ENCODE assay signal across 8 cellular contexts in the genomic region with DNA sequence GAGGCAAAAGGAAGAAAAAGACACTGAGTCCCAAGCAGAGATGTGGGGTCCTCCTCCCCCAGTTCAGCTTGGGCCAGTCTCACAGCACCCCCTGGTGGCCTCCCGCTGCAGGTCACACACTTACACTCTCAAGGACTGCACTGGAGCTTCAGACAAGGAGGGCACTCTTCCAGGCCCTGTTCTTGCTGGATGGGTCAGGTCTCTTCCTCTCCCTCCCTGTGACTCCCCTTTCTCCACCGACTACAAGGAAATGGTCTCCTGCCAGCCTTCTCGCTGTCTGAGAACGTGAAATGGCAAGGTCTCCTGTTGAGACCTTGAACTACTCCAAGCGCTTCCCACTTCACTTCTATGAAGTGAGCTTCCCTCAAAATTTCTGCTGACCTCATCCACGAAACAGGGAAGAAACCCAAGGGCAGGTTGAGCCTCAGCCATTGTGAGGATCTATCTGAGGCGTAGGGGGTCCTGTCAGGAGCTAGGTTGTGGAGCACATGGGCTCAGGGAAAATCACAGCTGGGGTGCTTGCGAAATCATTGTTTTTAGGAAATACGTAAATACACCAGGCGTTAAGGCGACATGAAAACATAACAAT. TPM values are rescaled to one million over a fixed set of nuclear protein-coding genes. Genes with fewer than 3 reads are reported as not detected.
A peak's percentile ranks its signal among the peaks of the same experiment; 100 is the strongest.
DNase-seq lines count a peak whose midpoint lies in the region; ATAC-seq and TF ChIP-seq lines count a peak whose summit lies in the region.

No MANE protein-coding gene starts in this region.

- intact Hi-C loops in CD8-positive, alpha-beta T cell (cut with DNase I, micrococcal nuclease): loop anchor here in 1 of 2 experiments (1.0 to 5.0 kb wide), 2 partner anchors 49 to 276 kb away; no protein-coding TSS in a partner anchor
- intact Hi-C loops in heart left ventricle (cut with DNase I): loop anchor here in 4 of 10 donors (2.0 to 10.0 kb wide), 4 partner anchors 48 to 1844 kb away; no protein-coding TSS in a partner anchor

- no peaks in the 10 kb centered on the region for H3K9me3 ChIP-seq in CD8-positive, alpha-beta T cell (ENCODE audit: low read length)
- H3K9me3 ChIP-seq in heart left ventricle: peaks cover 0 to 9% (median 0%) of the 10 kb centered on the region in 12 donors

- ATAC-seq in CD8-positive, alpha-beta T cell: peak; percentile 61
- peak; percentile 67 to 81 for ATAC-seq in activated naive CD4-positive, alpha-beta T cell treated with anti-CD3 and anti-CD28 coated beads, Interleukin-2, amount 50 U/mL, for 72 hours
- ATAC-seq in heart left ventricle: peak; percentile 47 to 70 (median 68)
- ATAC-seq in HG03039 (IDR thresholded peaks at IDR 0.05; ENCODE audit: unreplicated experiment): no peak

- H3K36me3 Mint-ChIP-seq in CD8-positive, alpha-beta T cell: no peaks in the 10 kb centered on the region
- no peaks in the 10 kb centered on the region for H3K36me3 Mint-ChIP-seq in activated naive CD4-positive, alpha-beta T cell treated with anti-CD3 and anti-CD28 coated beads, Interleukin-2, amount 50 U/mL, for 72 hours

- peaks cover 2% of the 10 kb centered on the region for H3K9me3 Mint-ChIP-seq in CD8-positive, alpha-beta T cell
- H3K9me3 Mint-ChIP-seq in activated naive CD4-positive, alpha-beta T cell treated with anti-CD3 and anti-CD28 coated beads, Interleukin-2, amount 50 U/mL, for 72 hours: no peaks in the 10 kb centered on the region

- peak; percentile 64 for TF ChIP-seq CTCF in CD8-positive, alpha-beta T cell (IDR thresholded peaks at IDR 0.05)
- TF ChIP-seq CTCF in heart left ventricle (IDR thresholded peaks at IDR 0.05): peak; percentile 58 to 83 (median 73)

- no peak overlapping the region for H3K27ac ChIP-seq in CD8-positive, alpha-beta T cell (ENCODE audit: low read depth, low read length)
- no peak overlapping the region for H3K27ac ChIP-seq in heart left ventricle

- peak; percentile 39 to 66 (median 58) for DNase-seq in CD8-positive, alpha-beta T cell
- DNase-seq in HuH-7 (ENCODE audit: low spot score) (peak; percentile 87), SK-N-DZ (ENCODE audit: low spot score) (peak; percentile 82), heart left ventricle (peak; percentile 24 to 73 (median 49)), putamen (ENCODE audit: low spot score) (peak; percentile 8), GOT3 (lab: John Stamatoyannopoulos, UW) (no peak)
- peak in 1 of 2 donors; percentile 70 for DNase-seq in activated naive CD4-positive, alpha-beta T cell treated with anti-CD3 and anti-CD28 coated beads, Interleukin-2, amount 50 U/mL, for 72 hours (ENCODE audit: low spot score in 2 of 2)

- no peak overlapping the region for H3K4me3 ChIP-seq in CD8-positive, alpha-beta T cell (ENCODE audit: low read depth, low read length)
- H3K4me3 ChIP-seq in heart left ventricle: no peak overlapping the region

- no peak for TF ChIP-seq POLR2A in heart left ventricle (IDR thresholded peaks at IDR 0.05)

- POLR2A ChIA-PET in CD8-positive, alpha-beta T cell (lab: Charles Lee): no interaction called here

- no peaks in the 10 kb centered on the region for H3K27me3 ChIP-seq in CD8-positive, alpha-beta T cell (ENCODE audit: insufficient read depth, low read length)
- H3K27me3 ChIP-seq in heart left ventricle: no peaks in the 10 kb centered on the region

- H3K4me3 Mint-ChIP-seq in CD8-positive, alpha-beta T cell: no peak overlapping the region

- no peak overlapping the region for H3K27ac Mint-ChIP-seq in CD8-positive, alpha-beta T cell
- H3K27ac Mint-ChIP-seq in activated naive CD4-positive, alpha-beta T cell treated with anti-CD3 and anti-CD28 coated beads, Interleukin-2, amount 50 U/mL, for 72 hours: no peak overlapping the region

- no peaks in the 10 kb centered on the region for H3K4me1 ChIP-seq in CD8-positive, alpha-beta T cell (ENCODE audit: insufficient read depth, low read length)
- no peaks in the 10 kb centered on the region for H3K4me1 ChIP-seq in heart left ventricle

- peaks cover 7% of the 10 kb centered on the region for H3K27me3 Mint-ChIP-seq in CD8-positive, alpha-beta T cell (ENCODE audit: low read depth)

- no peaks in the 10 kb centered on the region for H3K36me3 ChIP-seq in CD8-positive, alpha-beta T cell (ENCODE audit: insufficient read depth, low read length)
- H3K36me3 ChIP-seq in heart left ventricle: no peaks in the 10 kb centered on the region

- WGBS in heart left ventricle, 4 donors: 56 to 63% (median 59%) methylated on average over 11 of the region's 11 CpGs

- H3K4me1 Mint-ChIP-seq in CD8-positive, alpha-beta T cell (ENCODE audit: low read depth): no peaks in the 10 kb centered on the region

- CTCF ChIA-PET in CD8-positive, alpha-beta T cell (lab: Charles Lee): interaction anchor here (0.6 to 3.4 kb wide), 14 partner anchors 10 to 631 kb away, joined by 3 to 18 read pairs (median 4); a partner anchor contains a TSS

RNA-seq across cellular contexts. Expression of a gene that starts 11.2 kb away (rescaled TPM):
- not detected for total RNA-seq in CD8-positive, alpha-beta T cell
- not detected in 2 replicates for polyA plus RNA-seq in SK-N-DZ (2014; cell fraction: cytosol; rRNA removed)
- not detected in 2 replicates for polyA plus RNA-seq in SK-N-DZ (2014; cell fraction: nucleus; rRNA removed)
- total RNA-seq in activated naive CD4-positive, alpha-beta T cell treated with anti-CD3 and anti-CD28 coated beads, Interleukin-2, amount 50 U/mL, for 72 hours: not detected
- total RNA-seq in heart left ventricle: not detected
- not detected for polyA plus RNA-seq in heart left ventricle

RNA-seq across cellular contexts. Expression of a gene that starts 40.8 kb away (rescaled TPM):
- total RNA-seq in CD8-positive, alpha-beta T cell: under 1 TPM; 0.56 to 0.87 TPM
- 0.14 TPM in 1 of 2 replicates, not detected in the other for polyA plus RNA-seq in SK-N-DZ (2014; cell fraction: cytosol; rRNA removed)
- polyA plus RNA-seq in SK-N-DZ (2014; cell fraction: nucleus; rRNA removed): 0.18 and 1.1 TPM in 2 replicates
- total RNA-seq in activated naive CD4-positive, alpha-beta T cell treated with anti-CD3 and anti-CD28 coated beads, Interleukin-2, amount 50 U/mL, for 72 hours: under 1 TPM; 0.19 to 0.46 TPM
- under 1 TPM in 2 of 9 donors, not detected in 7; 0.32 to 0.45 TPM for total RNA-seq in heart left ventricle
- polyA plus RNA-seq in heart left ventricle: under 1 TPM in 1 of 2 donors, not detected in 1; 0.11 TPM
